In the genomic region with DNA sequence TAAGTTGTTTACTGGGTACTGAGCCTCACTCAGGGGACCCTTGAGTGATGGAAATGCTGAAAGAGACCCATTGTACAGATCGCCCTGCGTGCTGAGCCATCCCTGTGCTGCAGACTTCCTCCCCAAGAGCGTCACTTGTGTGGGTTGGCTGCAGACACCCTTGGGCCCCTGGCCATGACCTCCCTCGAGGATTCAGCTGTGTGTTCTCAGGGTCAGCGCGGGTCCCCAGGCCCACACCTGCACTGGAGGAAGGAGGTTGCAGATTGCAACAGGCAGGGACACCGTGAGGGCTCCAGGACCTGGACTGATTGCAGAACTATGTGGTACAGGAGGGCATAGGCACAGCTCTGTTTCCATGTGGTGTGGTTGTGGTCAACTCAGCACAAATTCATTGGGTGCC, we compare ENCODE assay signal across 2 cellular contexts.
TF ChIP-seq lines count a peak whose summit lies in the region.

No MANE protein-coding gene starts in this region.

TF ChIP-seq in H1, 55 proteins besides CTCF, POLR2A, EP300 and RAD21:
- TF ChIP-seq TBP (IDR thresholded peaks at IDR 0.05; ENCODE audit: low read depth, low read length): no peak
- no peak for TF ChIP-seq CBX5 (IDR thresholded peaks at IDR 0.05; ENCODE audit: low read depth, low read length)
- TF ChIP-seq RBBP5 (IDR thresholded peaks at IDR 0.05; ENCODE audit: borderline replicate concordance, low read depth, low read length): no peak
- no peak for TF ChIP-seq SP1 (IDR thresholded peaks at IDR 0.05; ENCODE audit: low read depth, low read length)
- no peak for TF ChIP-seq JUN (IDR thresholded peaks at IDR 0.05; ENCODE audit: low read depth, low read length)
- TF ChIP-seq HDAC2 (IDR thresholded peaks at IDR 0.05; ENCODE audit: borderline replicate concordance in 1 of 2, low read depth in 2 of 2, low read length in 2 of 2): no peak
- TF ChIP-seq PHF8 (conservative IDR thresholded peaks at IDR 0.05; ENCODE audit: low read depth, low read length): no peak
- TF ChIP-seq RFX5 (IDR thresholded peaks at IDR 0.05; ENCODE audit: borderline replicate concordance, low read depth, low read length): no peak
- TF ChIP-seq SIRT6 (IDR thresholded peaks at IDR 0.05; ENCODE audit: low read length): no peak
- TF ChIP-seq RXRA (IDR thresholded peaks at IDR 0.05; ENCODE audit: insufficient read depth, low read depth, low read length): no peak

TF ChIP-seq in SK-N-SH treated with all-trans-retinoic acid at 6 μM for 48 hours, 23 proteins besides CTCF, POLR2A, EP300 and RAD21:
- TF ChIP-seq ZFP3 (CRISPR knock-in tag; IDR thresholded peaks at IDR 0.05) (no peak), TOX (CRISPR knock-in tag; IDR thresholded peaks at IDR 0.05; ENCODE audit: borderline replicate concordance) (no peak), PPARA (CRISPR knock-in tag; IDR thresholded peaks at IDR 0.05; ENCODE audit: borderline replicate concordance) (no peak), BACH2 (CRISPR knock-in tag; IDR thresholded peaks at IDR 0.05; ENCODE audit: borderline replicate concordance) (no peak), SNAI2 (CRISPR knock-in tag; IDR thresholded peaks at IDR 0.05) (no peak), ZFP30 (CRISPR knock-in tag; IDR thresholded peaks at IDR 0.05) (no peak), OSR1 (CRISPR knock-in tag; IDR thresholded peaks at IDR 0.05) (no peak)
- TF ChIP-seq, protein P1, sequence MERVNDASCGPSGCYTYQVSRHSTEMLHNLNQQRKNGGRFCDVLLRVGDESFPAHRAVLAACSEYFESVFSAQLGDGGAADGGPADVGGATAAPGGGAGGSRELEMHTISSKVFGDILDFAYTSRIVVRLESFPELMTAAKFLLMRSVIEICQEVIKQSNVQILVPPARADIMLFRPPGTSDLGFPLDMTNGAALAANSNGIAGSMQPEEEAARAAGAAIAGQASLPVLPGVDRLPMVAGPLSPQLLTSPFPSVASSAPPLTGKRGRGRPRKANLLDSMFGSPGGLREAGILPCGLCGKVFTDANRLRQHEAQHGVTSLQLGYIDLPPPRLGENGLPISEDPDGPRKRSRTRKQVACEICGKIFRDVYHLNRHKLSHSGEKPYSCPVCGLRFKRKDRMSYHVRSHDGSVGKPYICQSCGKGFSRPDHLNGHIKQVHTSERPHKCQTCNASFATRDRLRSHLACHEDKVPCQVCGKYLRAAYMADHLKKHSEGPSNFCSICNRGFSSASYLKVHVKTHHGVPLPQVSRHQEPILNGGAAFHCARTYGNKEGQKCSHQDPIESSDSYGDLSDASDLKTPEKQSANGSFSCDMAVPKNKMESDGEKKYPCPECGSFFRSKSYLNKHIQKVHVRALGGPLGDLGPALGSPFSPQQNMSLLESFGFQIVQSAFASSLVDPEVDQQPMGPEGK (CRISPR knock-in tag; IDR thresholded peaks at IDR 0.05; ENCODE audit: borderline replicate concordance): no peak
TF ChIP-seq in SK-N-SH treated with all-trans-retinoic acid at 6 μM for 48 hours: peak in this region for 0.
